Comparison of ENCODE assay signal across 19 cellular contexts in genomic region chr12:121420109-121420508, GRCh38.
"Had no signal": no experiment of that assay in that cellular context is flagged by ENCODE, and none has a peak within 500 bp of the region (broad histone marks: within the 10 kb centered on the region; RNA-seq: fewer than 3 reads in every experiment).

No MANE protein-coding gene starts in this region.

- ATAC-seq: left lobe of liver; stimulated activated naive CD8-positive, alpha-beta T cell treated with anti-CD3 and anti-CD28 coated beads, Interleukin-15, amount 100 ng/mL, for 72 hours had no signal

- DNase-seq: activated B cell treated with CpG ODN at 0.5 μM for 24 hours; activated CD4-positive, alpha-beta T cell treated with anti-CD3 and anti-CD28 coated beads for 48 hours; activated gamma-delta T cell treated with Interleukin-2 at 50 U/mL for 16 hours; caudate nucleus; islet precursor cell; mammary epithelial cell; naive B cell; nucleus accumbens; small intestine; stimulated activated CD4-positive, alpha-beta T cell treated with anti-CD3 and anti-CD28 coated beads, Interleukin-4, amount 100 ng/mL, for 4 hours; stimulated activated naive CD8-positive, alpha-beta T cell treated with anti-CD3 and anti-CD28 coated beads, Interleukin-15, amount 100 ng/mL, for 72 hours; SW 1271 had no signal

- H3K27ac Mint-ChIP-seq: T-helper 2 cell treated with Interferon-gamma antibody and Interleukin-4, amounts not matched to agents 5 μg/mL and 100 μg/mL, for 36 hours; type B pancreatic cell had no signal

- H3K9me3 ChIP-seq: right atrium auricular region, SJSA1 had no signal

- H3K27ac ChIP-seq: right atrium auricular region, SJSA1 had no signal

- H3K9me3 Mint-ChIP-seq: activated B cell treated with CpG ODN at 0.5 μM for 24 hours; stimulated activated naive CD8-positive, alpha-beta T cell treated with anti-CD3 and anti-CD28 coated beads, Interleukin-15, amount 100 ng/mL, for 72 hours; T-helper 2 cell treated with Interferon-gamma antibody and Interleukin-4, amounts not matched to agents 5 μg/mL and 100 μg/mL, for 36 hours; type B pancreatic cell had no signal

- H3K27me3 ChIP-seq: right atrium auricular region, SJSA1 had no signal

- H3K4me1 ChIP-seq: SJSA1 had no signal

- H3K4me3 ChIP-seq: right atrium auricular region, SJSA1 had no signal

- FAIRE-seq: colon, endometrium, small intestine had no signal

- H3K4me3 Mint-ChIP-seq: activated B cell treated with CpG ODN at 0.5 μM for 24 hours; naive B cell; stimulated activated naive CD8-positive, alpha-beta T cell treated with anti-CD3 and anti-CD28 coated beads, Interleukin-15, amount 100 ng/mL, for 72 hours; T-helper 2 cell treated with Interferon-gamma antibody and Interleukin-4, amounts not matched to agents 5 μg/mL and 100 μg/mL, for 36 hours; type B pancreatic cell had no signal

- H3K27me3 Mint-ChIP-seq: activated B cell treated with CpG ODN at 0.5 μM for 24 hours; naive B cell; stimulated activated naive CD8-positive, alpha-beta T cell treated with anti-CD3 and anti-CD28 coated beads, Interleukin-15, amount 100 ng/mL, for 72 hours; type B pancreatic cell had no signal
